1 cellular context compared by ENCODE assay signal in the genomic region with DNA sequence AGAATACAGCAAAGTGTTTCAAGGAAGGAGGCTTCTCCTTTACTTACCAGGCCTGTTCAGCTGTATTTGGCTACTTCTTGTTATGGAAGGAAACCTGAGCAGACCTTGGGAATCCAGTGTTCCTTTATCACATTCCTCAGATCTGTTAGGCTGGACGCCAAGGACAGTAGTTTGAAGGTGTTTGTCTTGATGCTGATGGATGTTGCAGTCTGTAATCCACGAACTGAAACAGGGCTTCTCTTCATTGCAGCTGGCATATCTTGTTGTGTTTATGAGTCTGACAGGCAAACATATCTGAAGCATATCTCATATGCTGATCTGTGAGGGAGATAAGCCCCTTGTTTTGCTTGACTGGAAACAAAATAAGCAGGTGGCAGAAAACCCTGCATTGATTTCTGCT.
TF ChIP-seq lines count a peak whose summit lies in the region.

No MANE protein-coding gene starts in this region.

TF ChIP-seq in H1, 55 proteins besides CTCF, POLR2A, EP300 and RAD21:
- TF ChIP-seq, protein P1, sequence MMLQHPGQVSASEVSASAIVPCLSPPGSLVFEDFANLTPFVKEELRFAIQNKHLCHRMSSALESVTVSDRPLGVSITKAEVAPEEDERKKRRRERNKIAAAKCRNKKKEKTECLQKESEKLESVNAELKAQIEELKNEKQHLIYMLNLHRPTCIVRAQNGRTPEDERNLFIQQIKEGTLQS (IDR thresholded peaks at IDR 0.05; ENCODE audit: insufficient read depth, low read depth, low read length): no peak
- TF ChIP-seq POLR2AphosphoS5 (IDR thresholded peaks at IDR 0.05; ENCODE audit: low read depth, low read length): no peak
- TF ChIP-seq SP1 (IDR thresholded peaks at IDR 0.05; ENCODE audit: low read depth, low read length): no peak
- TF ChIP-seq SUZ12 (IDR thresholded peaks at IDR 0.05; ENCODE audit: low read length): no peak
- TF ChIP-seq FOSL1 (IDR thresholded peaks at IDR 0.05; ENCODE audit: insufficient read depth, low read depth, low read length): no peak
- TF ChIP-seq TCF12 (IDR thresholded peaks at IDR 0.05; ENCODE audit: low read depth, low read length): no peak
- TF ChIP-seq CHD1 (IDR thresholded peaks at IDR 0.05; ENCODE audit: low read depth, low read length): no peak
- no peak for TF ChIP-seq RXRA (IDR thresholded peaks at IDR 0.05; ENCODE audit: insufficient read depth, low read depth, low read length)
